9 cellular contexts compared by ENCODE assay signal in genomic region chr17:73952498-73953205, GRCh38.
DNase-seq lines count a peak whose midpoint lies in the region; ATAC-seq and TF ChIP-seq lines count a peak whose summit lies in the region.
"Had no signal": no experiment of that assay in that cellular context is flagged by ENCODE, and none has a peak within 500 bp of the region (broad histone marks: within the 10 kb centered on the region; RNA-seq: fewer than 3 reads in every experiment).

No MANE protein-coding gene starts in this region.

- 3 to 12% methylated on average over 11 to 12 of the region's 66 CpGs for WGBS in esophagus squamous epithelium, 2 donors
- WGBS in neuronal stem cell (ENCODE audit: extremely low coverage in 2 of 2, insufficient read length in 2 of 2, insufficient replicate concordance in 1 of 2), 2 donors, result no CpG with 5 or more reads among the region's 66 CpGs

- H2AK5ac ChIP-seq in neuronal stem cell (ENCODE audit: low read depth, low read length), result peak overlapping the region; percentile 26

- no peaks in the 10 kb centered on the region for H3K9me3 ChIP-seq in esophagus squamous epithelium
- peaks cover 0 to 5% of the 10 kb centered on the region in 2 donors for H3K9me3 ChIP-seq in neuronal stem cell (replicated peaks in 1 of 2; ENCODE audit: control insufficient read depth in 2 of 2, insufficient read depth in 1 of 2, low read depth in 1 of 2, low read length in 2 of 2)

- H2AFZ ChIP-seq in neuronal stem cell (ENCODE audit: low read length), result peak overlapping the region; percentile 86

- H4K91ac ChIP-seq in neuronal stem cell (ENCODE audit: low read depth, low read length, poor library complexity), result peak overlapping the region; percentile 45

- H3K4me1 ChIP-seq in esophagus squamous epithelium (peaks cover 10 to 60% (median 16%) of the 10 kb centered on the region in 3 donors), neuronal stem cell (ENCODE audit: control insufficient read depth in 2 of 2, insufficient read depth in 1 of 2, low read depth in 1 of 2, low read length in 2 of 2) (peaks cover 3 to 12% of the 10 kb centered on the region in 2 donors)

- H3K4me3 ChIP-seq in esophagus squamous epithelium (peak overlapping the region; percentile 10 to 62 (median 34)), neuronal stem cell (ENCODE audit: low read length in 2 of 2) (peak overlapping the region in 1 of 2 donors; percentile 82)

- peak in 5 of 6 experiments; percentile 15 to 47 (median 24) for TF ChIP-seq CTCF in esophagus squamous epithelium (IDR thresholded peaks at IDR 0.05)

- H3K4me2 ChIP-seq in neuronal stem cell (ENCODE audit: insufficient read depth, low read length, poor library complexity, severe bottlenecking), result peak overlapping the region; percentile 94

- DNase-seq in NCI-H524 (lab: John Stamatoyannopoulos, UW) (peak; percentile 73 to 76), NCI-H524 treated with DMSO at 0.1 percent for 48 hours (lab: John Stamatoyannopoulos, UW) (no peak), esophagus squamous epithelium (lab: John Stamatoyannopoulos, UW) (no peak), neuronal stem cell (ENCODE audit: low spot score) (peak; percentile 54), NCI-H345 treated with DMSO at 0.1 percent for 48 hours (lab: John Stamatoyannopoulos, UW; ENCODE audit: unreplicated experiment) (no peak)
- peak; percentile 3 to 10 for DNase-seq in activated CD4-positive, alpha-beta T cell treated with anti-CD3 and anti-CD28 coated beads for 24 hours (ENCODE audit: low read depth in 2 of 2)

- H3K14ac ChIP-seq in neuronal stem cell (ENCODE audit: low read length), result peak overlapping the region; percentile 59

- H2BK5ac ChIP-seq in neuronal stem cell (ENCODE audit: low read length), result peak overlapping the region; percentile 83

- peak overlapping the region; percentile 93 for H2BK15ac ChIP-seq in neuronal stem cell (ENCODE audit: low read length)

- H3K9ac ChIP-seq in neuronal stem cell (ENCODE audit: low read depth, low read length, poor library complexity), result peak overlapping the region; percentile 91

- H3K27ac ChIP-seq in esophagus squamous epithelium (no peak overlapping the region), neuronal stem cell (replicated peaks; ENCODE audit: low read length) (no peak overlapping the region)
- H3K27ac ChIP-seq: C4-2B had no signal

- peak overlapping the region; percentile 38 for H3K23ac ChIP-seq in neuronal stem cell (ENCODE audit: low read depth, low read length, poor library complexity)

- no peak for ATAC-seq in HG02798 (IDR thresholded peaks at IDR 0.05; ENCODE audit: poor library complexity, unreplicated experiment)
- ATAC-seq in GM18520 (IDR thresholded peaks at IDR 0.05; ENCODE audit: unreplicated experiment), result no peak

- H2BK120ac ChIP-seq in neuronal stem cell (ENCODE audit: low read depth, low read length), result peak overlapping the region; percentile 51

- intact Hi-C loops in esophagus squamous epithelium (cut with DNase I), result no loop called here

- H2BK12ac ChIP-seq in neuronal stem cell (ENCODE audit: low read length), result no peak overlapping the region

- H4K8ac ChIP-seq in neuronal stem cell (ENCODE audit: low read depth, low read length), result no peak overlapping the region

- no peak for TF ChIP-seq POLR2A in esophagus squamous epithelium (IDR thresholded peaks at IDR 0.05)

- peaks cover 1% of the 10 kb centered on the region for H3K79me1 ChIP-seq in neuronal stem cell (ENCODE audit: low read depth, low read length)

- H3K18ac ChIP-seq in neuronal stem cell (ENCODE audit: low read length), result peak overlapping the region; percentile 98

- peak overlapping the region; percentile 70 for H3K4ac ChIP-seq in neuronal stem cell (ENCODE audit: low read length)

- H3K27me3 ChIP-seq in esophagus squamous epithelium (peaks cover 0 to 58% (median 5%) of the 10 kb centered on the region in 4 donors), neuronal stem cell (ENCODE audit: control insufficient read depth in 3 of 3, insufficient read depth in 3 of 3, low read depth in 1 of 3, low read length in 3 of 3) (peaks cover 0 to 42% (median 0%) of the 10 kb centered on the region in 3 experiments)

- H3K36me3 ChIP-seq in esophagus squamous epithelium (no peaks in the 10 kb centered on the region), neuronal stem cell (replicated peaks in 1 of 2; ENCODE audit: control insufficient read depth in 2 of 2, insufficient read depth in 2 of 2, low read length in 2 of 2) (peaks cover 0 to 1% of the 10 kb centered on the region in 2 donors)

Comparison
In these comparisons a context has a peak if more than half of its experiments do, and no peak if none do; other contexts are left out.
1. DNase-seq: peak in NCI-H524 (2 of 2), activated CD4-positive, alpha-beta T cell treated with anti-CD3 and anti-CD28 coated beads for 24 hours (2 of 2) and neuronal stem cell (single experiment); none in NCI-H524 treated with DMSO at 0.1 percent for 48 hours (single experiment), esophagus squamous epithelium (single experiment) and NCI-H345 treated with DMSO at 0.1 percent for 48 hours (single experiment).